1 cellular context compared by ENCODE assay signal in genomic region chr3:43584043-43584826, GRCh38.
TF ChIP-seq lines count a peak whose summit lies in the region.

No MANE protein-coding gene starts in this region.

TF ChIP-seq in K562, 482 proteins besides CTCF, POLR2A, EP300 and RAD21 (continued from another document and continues in another):
- TF ChIP-seq ASH1L (IDR thresholded peaks at IDR 0.05; ENCODE audit: borderline replicate concordance, low read depth, partially characterized antibody), result no peak
- peak; percentile 87 for TF ChIP-seq ZNF134 (CRISPR knock-in tag; conservative IDR thresholded peaks at IDR 0.05)
- TF ChIP-seq JUNB (CRISPR knock-in tag; conservative IDR thresholded peaks at IDR 0.05), result 0 out of 2 replicates have a peak, but pooled peaks have one; percentile 47
- TF ChIP-seq BCOR (IDR thresholded peaks at IDR 0.05), result no peak
- TF ChIP-seq HDAC1 (IDR thresholded peaks at IDR 0.05), result peak in 1 of 2 experiments; percentile 80; a peak in 2 of 4 replicates
- TF ChIP-seq ADNP (tag; IDR thresholded peaks at IDR 0.05), result peak; percentile 51; the same call in 1 of the 2 replicates
- peak; percentile 93 for TF ChIP-seq RNF219 (CRISPR knock-in tag; IDR thresholded peaks at IDR 0.05)
- TF ChIP-seq POLR2AphosphoS5 (IDR thresholded peaks at IDR 0.05; ENCODE audit: control insufficient read depth, insufficient read depth, low read depth, low read length), result no peak
- TF ChIP-seq KHSRP (IDR thresholded peaks at IDR 0.05), result no peak
- no peak for TF ChIP-seq PML (IDR thresholded peaks at IDR 0.05; ENCODE audit: low read length)
- TF ChIP-seq ZNF431 (CRISPR knock-in tag; IDR thresholded peaks at IDR 0.05), result 0 out of 2 replicates have a peak, but pooled peaks have one; percentile 28
- TF ChIP-seq ZC3H4 (CRISPR knock-in tag; IDR thresholded peaks at IDR 0.05; ENCODE audit: borderline replicate concordance), result no peak
- 0 out of 2 replicates have a peak, but pooled peaks have one; percentile 7 for TF ChIP-seq FOXM1 (IDR thresholded peaks at IDR 0.05; ENCODE audit: low read depth)
- no peak for TF ChIP-seq FOXM1 (CRISPR knock-in tag; IDR thresholded peaks at IDR 0.05; ENCODE audit: low read depth)
- peak; percentile 90 for TF ChIP-seq ELF2 (CRISPR knock-in tag; IDR thresholded peaks at IDR 0.05)
- no peak for TF ChIP-seq ZNF146 (CRISPR knock-in tag; IDR thresholded peaks at IDR 0.05; ENCODE audit: unreplicated experiment)
- no peak for TF ChIP-seq MLX (CRISPR knock-in tag; conservative IDR thresholded peaks at IDR 0.05)
- TF ChIP-seq MYBL2 (IDR thresholded peaks at IDR 0.05; ENCODE audit: low read depth), result no peak
- no peak for TF ChIP-seq MYBL2 (CRISPR knock-in tag; IDR thresholded peaks at IDR 0.05; ENCODE audit: borderline replicate concordance)
- peak in 1 of 2 experiments; percentile 98; a peak in 2 of 4 replicates for TF ChIP-seq MAZ (CRISPR knock-in tag; conservative IDR thresholded peaks at IDR 0.05 in 1 of 2, IDR thresholded peaks at IDR 0.05 in 1 of 2)
- no peak for TF ChIP-seq ARID2 (IDR thresholded peaks at IDR 0.05)
- TF ChIP-seq BCL6 (CRISPR knock-in tag; IDR thresholded peaks at IDR 0.05), result peak; percentile 95
- 0 out of 4 replicates have a peak, but pooled peaks of 1 of the 2 experiments have one; percentile 8 for TF ChIP-seq CSDE1 (IDR thresholded peaks at IDR 0.05)
- peak; percentile 72 for TF ChIP-seq EGR1 (conservative IDR thresholded peaks at IDR 0.05)
- TF ChIP-seq RBM15 (IDR thresholded peaks at IDR 0.05; ENCODE audit: insufficient read depth, low read length), result no peak
- TF ChIP-seq SOX6 (IDR thresholded peaks at IDR 0.05), result no peak
- no peak for TF ChIP-seq SREBF1 (IDR thresholded peaks at IDR 0.05; ENCODE audit: borderline replicate concordance, low read depth, low read length)
- TF ChIP-seq ETV1 (tag; conservative IDR thresholded peaks at IDR 0.05; ENCODE audit: low read depth), result peak; percentile 96
- TF ChIP-seq ARNT (IDR thresholded peaks at IDR 0.05), result no peak
- peak; percentile 96 for TF ChIP-seq CREB5 (CRISPR knock-in tag; IDR thresholded peaks at IDR 0.05)
- peak; percentile 96 for TF ChIP-seq TSHZ1 (CRISPR knock-in tag; IDR thresholded peaks at IDR 0.05)
- peak; percentile 99 for TF ChIP-seq ZNF583 (CRISPR knock-in tag; IDR thresholded peaks at IDR 0.05)
- no peak for TF ChIP-seq GABPB1 (CRISPR knock-in tag; IDR thresholded peaks at IDR 0.05)
- TF ChIP-seq ZNF449 (CRISPR knock-in tag; IDR thresholded peaks at IDR 0.05), result peak; percentile 97
- no peak for TF ChIP-seq RBBP5 (IDR thresholded peaks at IDR 0.05; ENCODE audit: borderline replicate concordance, insufficient read depth, low read length, poor library complexity, severe bottlenecking)
- TF ChIP-seq REST (CRISPR knock-in tag; IDR thresholded peaks at IDR 0.05; ENCODE audit: low read depth), result peak; percentile 76; the same call in 1 of the 2 replicates
- peak; percentile 89 for TF ChIP-seq ZKSCAN3 (CRISPR knock-in tag; IDR thresholded peaks at IDR 0.05)
- TF ChIP-seq ZBTB40 (IDR thresholded peaks at IDR 0.05), result no peak
- TF ChIP-seq ZBTB40 (CRISPR knock-in tag; IDR thresholded peaks at IDR 0.05), result no peak
- TF ChIP-seq MAFF (IDR thresholded peaks at IDR 0.05; ENCODE audit: low read length), result peak; percentile 96
